Comparison of ENCODE assay signal across 1 cellular context in the genomic region with DNA sequence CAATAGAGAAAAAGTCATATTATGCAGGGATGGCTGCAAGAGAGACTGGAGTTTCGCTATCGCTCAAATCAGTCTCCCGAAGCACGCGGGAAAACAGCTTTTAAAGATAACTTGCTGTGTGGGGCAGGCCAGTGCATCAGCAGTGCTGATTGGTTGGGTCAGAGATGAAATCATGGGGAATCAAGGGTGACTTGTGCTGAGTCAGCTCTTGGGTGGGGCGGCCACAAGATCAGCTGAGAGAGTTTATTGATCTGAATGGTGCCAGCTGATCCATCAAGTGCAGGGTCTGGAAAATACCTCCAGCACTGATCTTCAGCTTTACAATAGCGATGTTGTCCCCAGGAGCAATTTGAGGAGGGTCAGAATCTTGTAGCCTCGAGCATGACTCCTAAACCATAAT.
TF ChIP-seq lines count a peak whose summit lies in the region.

No MANE protein-coding gene starts in this region.

TF ChIP-seq in GM23338, 12 proteins besides CTCF, POLR2A, EP300 and RAD21 (continued from another document):
- TF ChIP-seq, protein P1, sequence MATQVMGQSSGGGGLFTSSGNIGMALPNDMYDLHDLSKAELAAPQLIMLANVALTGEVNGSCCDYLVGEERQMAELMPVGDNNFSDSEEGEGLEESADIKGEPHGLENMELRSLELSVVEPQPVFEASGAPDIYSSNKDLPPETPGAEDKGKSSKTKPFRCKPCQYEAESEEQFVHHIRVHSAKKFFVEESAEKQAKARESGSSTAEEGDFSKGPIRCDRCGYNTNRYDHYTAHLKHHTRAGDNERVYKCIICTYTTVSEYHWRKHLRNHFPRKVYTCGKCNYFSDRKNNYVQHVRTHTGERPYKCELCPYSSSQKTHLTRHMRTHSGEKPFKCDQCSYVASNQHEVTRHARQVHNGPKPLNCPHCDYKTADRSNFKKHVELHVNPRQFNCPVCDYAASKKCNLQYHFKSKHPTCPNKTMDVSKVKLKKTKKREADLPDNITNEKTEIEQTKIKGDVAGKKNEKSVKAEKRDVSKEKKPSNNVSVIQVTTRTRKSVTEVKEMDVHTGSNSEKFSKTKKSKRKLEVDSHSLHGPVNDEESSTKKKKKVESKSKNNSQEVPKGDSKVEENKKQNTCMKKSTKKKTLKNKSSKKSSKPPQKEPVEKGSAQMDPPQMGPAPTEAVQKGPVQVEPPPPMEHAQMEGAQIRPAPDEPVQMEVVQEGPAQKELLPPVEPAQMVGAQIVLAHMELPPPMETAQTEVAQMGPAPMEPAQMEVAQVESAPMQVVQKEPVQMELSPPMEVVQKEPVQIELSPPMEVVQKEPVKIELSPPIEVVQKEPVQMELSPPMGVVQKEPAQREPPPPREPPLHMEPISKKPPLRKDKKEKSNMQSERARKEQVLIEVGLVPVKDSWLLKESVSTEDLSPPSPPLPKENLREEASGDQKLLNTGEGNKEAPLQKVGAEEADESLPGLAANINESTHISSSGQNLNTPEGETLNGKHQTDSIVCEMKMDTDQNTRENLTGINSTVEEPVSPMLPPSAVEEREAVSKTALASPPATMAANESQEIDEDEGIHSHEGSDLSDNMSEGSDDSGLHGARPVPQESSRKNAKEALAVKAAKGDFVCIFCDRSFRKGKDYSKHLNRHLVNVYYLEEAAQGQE (IDR thresholded peaks at IDR 0.05; ENCODE audit: unreplicated experiment) = no peak
- TF ChIP-seq ZNF331 (CRISPR knock-in tag; IDR thresholded peaks at IDR 0.05; ENCODE audit: low read depth) (no peak), ZNF114 (CRISPR knock-in tag; IDR thresholded peaks at IDR 0.05) (no peak), POLR2AphosphoS5 (IDR thresholded peaks at IDR 0.05; ENCODE audit: low read depth) (no peak), EZH2phosphoT487 (IDR thresholded peaks at IDR 0.05; ENCODE audit: unreplicated experiment) (no peak), STAT1 (IDR thresholded peaks at IDR 0.05; ENCODE audit: unreplicated experiment) (no peak), JUNB (IDR thresholded peaks at IDR 0.05; ENCODE audit: unreplicated experiment) (no peak), EZH2 (IDR thresholded peaks at IDR 0.05; ENCODE audit: low read depth, unreplicated experiment) (no peak)
- TF ChIP-seq, protein P2, sequence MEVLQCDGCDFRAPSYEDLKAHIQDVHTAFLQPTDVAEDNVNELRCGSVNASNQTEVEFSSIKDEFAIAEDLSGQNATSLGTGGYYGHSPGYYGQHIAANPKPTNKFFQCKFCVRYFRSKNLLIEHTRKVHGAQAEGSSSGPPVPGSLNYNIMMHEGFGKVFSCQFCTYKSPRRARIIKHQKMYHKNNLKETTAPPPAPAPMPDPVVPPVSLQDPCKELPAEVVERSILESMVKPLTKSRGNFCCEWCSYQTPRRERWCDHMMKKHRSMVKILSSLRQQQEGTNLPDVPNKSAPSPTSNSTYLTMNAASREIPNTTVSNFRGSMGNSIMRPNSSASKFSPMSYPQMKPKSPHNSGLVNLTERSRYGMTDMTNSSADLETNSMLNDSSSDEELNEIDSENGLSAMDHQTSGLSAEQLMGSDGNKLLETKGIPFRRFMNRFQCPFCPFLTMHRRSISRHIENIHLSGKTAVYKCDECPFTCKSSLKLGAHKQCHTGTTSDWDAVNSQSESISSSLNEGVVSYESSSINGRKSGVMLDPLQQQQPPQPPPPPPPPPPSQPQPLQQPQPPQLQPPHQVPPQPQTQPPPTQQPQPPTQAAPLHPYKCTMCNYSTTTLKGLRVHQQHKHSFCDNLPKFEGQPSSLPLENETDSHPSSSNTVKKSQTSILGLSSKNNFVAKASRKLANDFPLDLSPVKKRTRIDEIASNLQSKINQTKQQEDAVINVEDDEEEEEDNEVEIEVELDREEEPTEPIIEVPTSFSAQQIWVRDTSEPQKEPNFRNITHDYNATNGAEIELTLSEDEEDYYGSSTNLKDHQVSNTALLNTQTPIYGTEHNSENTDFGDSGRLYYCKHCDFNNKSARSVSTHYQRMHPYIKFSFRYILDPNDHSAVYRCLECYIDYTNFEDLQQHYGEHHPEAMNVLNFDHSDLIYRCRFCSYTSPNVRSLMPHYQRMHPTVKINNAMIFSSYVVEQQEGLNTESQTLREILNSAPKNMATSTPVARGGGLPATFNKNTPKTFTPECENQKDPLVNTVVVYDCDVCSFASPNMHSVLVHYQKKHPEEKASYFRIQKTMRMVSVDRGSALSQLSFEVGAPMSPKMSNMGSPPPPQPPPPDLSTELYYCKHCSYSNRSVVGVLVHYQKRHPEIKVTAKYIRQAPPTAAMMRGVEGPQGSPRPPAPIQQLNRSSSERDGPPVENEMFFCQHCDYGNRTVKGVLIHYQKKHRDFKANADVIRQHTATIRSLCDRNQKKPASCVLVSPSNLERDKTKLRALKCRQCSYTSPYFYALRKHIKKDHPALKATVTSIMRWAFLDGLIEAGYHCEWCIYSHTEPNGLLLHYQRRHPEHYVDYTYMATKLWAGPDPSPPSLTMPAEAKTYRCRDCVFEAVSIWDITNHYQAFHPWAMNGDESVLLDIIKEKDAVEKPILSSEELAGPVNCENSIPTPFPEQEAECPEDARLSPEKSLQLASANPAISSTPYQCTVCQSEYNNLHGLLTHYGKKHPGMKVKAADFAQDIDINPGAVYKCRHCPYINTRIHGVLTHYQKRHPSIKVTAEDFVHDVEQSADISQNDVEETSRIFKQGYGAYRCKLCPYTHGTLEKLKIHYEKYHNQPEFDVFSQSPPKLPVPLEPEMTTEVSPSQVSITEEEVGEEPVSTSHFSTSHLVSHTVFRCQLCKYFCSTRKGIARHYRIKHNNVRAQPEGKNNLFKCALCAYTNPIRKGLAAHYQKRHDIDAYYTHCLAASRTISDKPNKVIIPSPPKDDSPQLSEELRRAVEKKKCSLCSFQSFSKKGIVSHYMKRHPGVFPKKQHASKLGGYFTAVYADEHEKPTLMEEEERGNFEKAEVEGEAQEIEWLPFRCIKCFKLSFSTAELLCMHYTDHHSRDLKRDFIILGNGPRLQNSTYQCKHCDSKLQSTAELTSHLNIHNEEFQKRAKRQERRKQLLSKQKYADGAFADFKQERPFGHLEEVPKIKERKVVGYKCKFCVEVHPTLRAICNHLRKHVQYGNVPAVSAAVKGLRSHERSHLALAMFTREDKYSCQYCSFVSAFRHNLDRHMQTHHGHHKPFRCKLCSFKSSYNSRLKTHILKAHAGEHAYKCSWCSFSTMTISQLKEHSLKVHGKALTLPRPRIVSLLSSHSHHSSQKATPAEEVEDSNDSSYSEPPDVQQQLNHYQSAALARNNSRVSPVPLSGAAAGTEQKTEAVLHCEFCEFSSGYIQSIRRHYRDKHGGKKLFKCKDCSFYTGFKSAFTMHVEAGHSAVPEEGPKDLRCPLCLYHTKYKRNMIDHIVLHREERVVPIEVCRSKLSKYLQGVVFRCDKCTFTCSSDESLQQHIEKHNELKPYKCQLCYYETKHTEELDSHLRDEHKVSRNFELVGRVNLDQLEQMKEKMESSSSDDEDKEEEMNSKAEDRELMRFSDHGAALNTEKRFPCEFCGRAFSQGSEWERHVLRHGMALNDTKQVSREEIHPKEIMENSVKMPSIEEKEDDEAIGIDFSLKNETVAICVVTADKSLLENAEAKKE (CRISPR knock-in tag; IDR thresholded peaks at IDR 0.05) = no peak
- TF ChIP-seq, protein P3, sequence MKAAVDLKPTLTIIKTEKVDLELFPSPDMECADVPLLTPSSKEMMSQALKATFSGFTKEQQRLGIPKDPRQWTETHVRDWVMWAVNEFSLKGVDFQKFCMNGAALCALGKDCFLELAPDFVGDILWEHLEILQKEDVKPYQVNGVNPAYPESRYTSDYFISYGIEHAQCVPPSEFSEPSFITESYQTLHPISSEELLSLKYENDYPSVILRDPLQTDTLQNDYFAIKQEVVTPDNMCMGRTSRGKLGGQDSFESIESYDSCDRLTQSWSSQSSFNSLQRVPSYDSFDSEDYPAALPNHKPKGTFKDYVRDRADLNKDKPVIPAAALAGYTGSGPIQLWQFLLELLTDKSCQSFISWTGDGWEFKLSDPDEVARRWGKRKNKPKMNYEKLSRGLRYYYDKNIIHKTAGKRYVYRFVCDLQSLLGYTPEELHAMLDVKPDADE (IDR thresholded peaks at IDR 0.05) = no peak
